ENCODE assay signal across 2 cellular contexts in genomic region chr5:137891849-137892248, GRCh38.
TF ChIP-seq lines count a peak whose summit lies in the region.

No MANE protein-coding gene starts in this region.

TF ChIP-seq in HepG2, 621 proteins besides CTCF, POLR2A, EP300 and RAD21:
- no peak for TF ChIP-seq ATRX (CRISPR knock-in tag; IDR thresholded peaks at IDR 0.05; ENCODE audit: borderline replicate concordance)
- TF ChIP-seq HDAC6 (IDR thresholded peaks at IDR 0.05; ENCODE audit: low read depth, low read length) = no peak
- peak; percentile 35; the same call in 1 of the 2 replicates for TF ChIP-seq HNF4A (CRISPR knock-in tag; IDR thresholded peaks at IDR 0.05)
- TF ChIP-seq SMARCC2 (IDR thresholded peaks at IDR 0.05) = no peak
- no peak for TF ChIP-seq ZNF496 (CRISPR knock-in tag; IDR thresholded peaks at IDR 0.05; ENCODE audit: insufficient replicate concordance)
- no peak for TF ChIP-seq FOXM1 (CRISPR knock-in tag; IDR thresholded peaks at IDR 0.05)
- TF ChIP-seq ZNF205 (CRISPR knock-in tag; IDR thresholded peaks at IDR 0.05) = no peak
- no peak for TF ChIP-seq HOXA7 (CRISPR knock-in tag; IDR thresholded peaks at IDR 0.05)
- no peak for TF ChIP-seq ZNF333 (CRISPR knock-in tag; IDR thresholded peaks at IDR 0.05; ENCODE audit: borderline replicate concordance)
- no peak for TF ChIP-seq RORA (CRISPR knock-in tag; IDR thresholded peaks at IDR 0.05)
- TF ChIP-seq WIZ (CRISPR knock-in tag; IDR thresholded peaks at IDR 0.05) = no peak
- TF ChIP-seq ZNF678 (CRISPR knock-in tag; IDR thresholded peaks at IDR 0.05) = no peak
- TF ChIP-seq ZMYM2 (CRISPR knock-in tag; IDR thresholded peaks at IDR 0.05) = 0 out of 2 replicates have a peak, but pooled peaks have one; percentile 64
- TF ChIP-seq ZNF841 (CRISPR knock-in tag; IDR thresholded peaks at IDR 0.05; ENCODE audit: borderline replicate concordance) = no peak
- no peak for TF ChIP-seq ZSCAN22 (CRISPR knock-in tag; IDR thresholded peaks at IDR 0.05)
- TF ChIP-seq ZNF589 (CRISPR knock-in tag; conservative IDR thresholded peaks at IDR 0.05) = no peak

TF ChIP-seq in HEK293T, 16 proteins besides CTCF, POLR2A, EP300 and RAD21:
- TF ChIP-seq FOXM1 (IDR thresholded peaks at IDR 0.05; ENCODE audit: borderline replicate concordance) = no peak
TF ChIP-seq in HEK293T: peak in this region for 0.
